In the genomic region with DNA sequence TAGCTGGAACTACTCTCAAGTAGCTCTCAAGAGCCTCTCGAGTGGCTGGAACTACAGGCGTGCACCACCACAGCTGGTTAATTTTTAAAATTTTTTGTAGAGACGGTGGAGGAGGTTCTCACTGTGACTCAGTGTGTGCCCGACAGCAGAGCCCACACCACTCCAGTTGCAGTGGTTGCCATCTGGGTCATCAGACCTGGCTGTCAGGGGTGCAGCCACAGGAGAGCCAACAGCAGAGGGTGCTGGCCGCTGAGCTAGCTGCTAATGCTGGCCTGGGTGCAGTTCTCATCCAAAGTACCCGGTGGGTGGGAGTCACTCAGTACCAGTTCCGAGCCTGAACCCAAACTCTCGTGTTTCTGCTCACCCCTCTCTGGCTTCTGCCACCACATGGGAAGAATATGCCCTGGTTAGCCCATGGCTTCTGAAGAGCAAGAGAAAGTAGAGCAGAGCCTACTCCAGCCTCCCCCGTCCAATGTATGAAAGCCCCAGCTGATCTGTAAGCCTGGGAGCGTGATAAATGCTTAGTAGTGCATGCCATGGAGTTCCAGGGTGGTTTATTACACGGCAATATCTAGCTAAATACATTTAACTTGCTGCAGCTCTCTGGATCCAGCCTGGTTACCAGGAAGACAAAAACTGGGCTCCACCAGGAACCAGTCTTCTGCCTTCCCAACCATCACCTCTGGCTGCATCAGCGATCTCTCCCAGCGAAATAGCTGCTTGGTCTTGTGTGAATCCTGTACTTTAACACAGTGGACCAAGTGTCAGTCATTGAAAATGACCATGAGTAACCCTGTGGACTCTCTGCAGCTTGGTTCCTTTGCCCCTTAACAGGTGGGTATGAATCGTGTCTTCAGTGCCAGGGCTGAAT, we compare ENCODE assay signal across 29 cellular contexts. TPM values are rescaled to one million over a fixed set of nuclear protein-coding genes. Genes with fewer than 3 reads are reported as not detected.
DNase-seq lines count a peak whose midpoint lies in the region; TF ChIP-seq lines count a peak whose summit lies in the region.
"Had no signal": no experiment of that assay in that cellular context is flagged by ENCODE, and none has a peak within 500 bp of the region (broad histone marks: within the 10 kb centered on the region; RNA-seq: fewer than 3 reads in every experiment).

No MANE protein-coding gene starts in this region.

- H4K20me1 ChIP-seq in OCI-LY7 (ENCODE audit: insufficient read depth, low read length), result no peaks in the 10 kb centered on the region

- H3K9me3 ChIP-seq in OCI-LY7 (ENCODE audit: low read length) (no peaks in the 10 kb centered on the region), endodermal cell (ENCODE audit: control insufficient read depth, low read length) (no peaks in the 10 kb centered on the region), thyroid gland (no peaks in the 10 kb centered on the region), stomach (no peaks in the 10 kb centered on the region)
- H3K9me3 ChIP-seq: ovary, upper lobe of left lung had no signal

- POLR2A ChIA-PET in activated CD4-positive, alpha-beta T cell treated with anti-CD3 and anti-CD28 coated beads, Interleukin-2, amount 10 ng/mL, durations not matched to agents 7 days and 5 days (lab: Charles Lee), result no interaction called here
- POLR2A ChIA-PET in OCI-LY7 (lab: Charles Lee), result interaction anchor here (0.5 to 0.6 kb wide), 2 partner anchors 35 to 849 kb away, joined by 3 to 7 read pairs; no protein-coding TSS in a partner anchor

- peak; percentile 50 for DNase-seq in activated CD4-positive, alpha-beta T cell treated with anti-CD3 and anti-CD28 coated beads, Interleukin-2, amount 10 ng/mL, durations not matched to agents 24 days and 14 days
- DNase-seq in activated CD4-positive, alpha-beta T cell treated with anti-CD3 and anti-CD28 coated beads, Interleukin-2, amount 10 ng/mL, durations not matched to agents 7 days and 5 days, result no peak
- DNase-seq in OCI-LY7 (ENCODE audit: low spot score) (no peak), endodermal cell (peak; percentile 64), thyroid gland (peak; percentile 34 to 49), DMS153 (lab: John Stamatoyannopoulos, UW) (no peak), KBM-7 (no peak), stomach (no peak)
- DNase-seq: activated CD4-positive, alpha-beta T cell treated with anti-CD3 and anti-CD28 coated beads for 4 hours; AML-193; CD4-positive, alpha-beta memory T cell; central memory CD4-positive, alpha-beta T cell; cortex of kidney; effector memory CD8-positive, alpha-beta T cell; erythroblast; glutamatergic neuron; mesendoderm; NCI-H1092; NCI-H187; NCI-H510A treated with DMSO at 0.1 percent for 48 hours; NK-92 treated with Interleukin-12 subunit alpha and Interleukin-12 subunit beta, amount 100 ng/mL, for 24 hours; ovary; PC-9; SHP77; SW 1271; T-helper 9 cell; upper lobe of left lung had no signal

- H3K9me3 Mint-ChIP-seq in activated CD4-positive, alpha-beta T cell treated with anti-CD3 and anti-CD28 coated beads, Interleukin-2, amount 10 ng/mL, durations not matched to agents 24 days and 14 days, result no peaks in the 10 kb centered on the region
- H3K9me3 Mint-ChIP-seq in activated CD4-positive, alpha-beta T cell treated with anti-CD3 and anti-CD28 coated beads, Interleukin-2, amount 10 ng/mL, durations not matched to agents 7 days and 5 days, result no peaks in the 10 kb centered on the region
- peaks cover 17% of the 10 kb centered on the region for H3K9me3 Mint-ChIP-seq in endodermal cell
- H3K9me3 Mint-ChIP-seq: effector memory CD8-positive, alpha-beta T cell; neural crest cell; stimulated activated effector memory CD8-positive, alpha-beta T cell treated with anti-CD3 and anti-CD28 coated beads, Interleukin-12 subunit alpha, Interleukin-12 subunit beta, amount 100 ng/mL, for 72 hours had no signal

- no peak overlapping the region for H3K9ac ChIP-seq in endodermal cell (ENCODE audit: extremely low read depth, low read length, poor library complexity, severe bottlenecking)

- no peak overlapping the region for H3K4me3 ChIP-seq in OCI-LY7 (ENCODE audit: low read depth, low read length, poor library complexity, severe bottlenecking)
- no peak overlapping the region for H3K4me3 ChIP-seq in endodermal cell (ENCODE audit: low read length)
- no peak overlapping the region for H3K4me3 ChIP-seq in thyroid gland (replicated peaks in 1 of 3)
- no peak overlapping the region for H3K4me3 ChIP-seq in stomach
- H3K4me3 ChIP-seq: ovary, PC-9, upper lobe of left lung had no signal

- H3K27ac ChIP-seq in OCI-LY7 (ENCODE audit: low read depth, low read length, poor library complexity, severe bottlenecking) (no peak overlapping the region), endodermal cell (ENCODE audit: low read depth, low read length) (no peak overlapping the region), thyroid gland (no peak overlapping the region), stomach (no peak overlapping the region)
- H3K27ac ChIP-seq: PC-9, upper lobe of left lung had no signal

- no peaks in the 10 kb centered on the region for H3K4me1 Mint-ChIP-seq in activated CD4-positive, alpha-beta T cell treated with anti-CD3 and anti-CD28 coated beads, Interleukin-2, amount 10 ng/mL, durations not matched to agents 24 days and 14 days
- H3K4me1 Mint-ChIP-seq in activated CD4-positive, alpha-beta T cell treated with anti-CD3 and anti-CD28 coated beads, Interleukin-2, amount 10 ng/mL, durations not matched to agents 7 days and 5 days, result no peaks in the 10 kb centered on the region
- peaks cover 15% of the 10 kb centered on the region for H3K4me1 Mint-ChIP-seq in endodermal cell
- H3K4me1 Mint-ChIP-seq: CD4-positive, alpha-beta memory T cell; neural crest cell; stimulated activated effector memory CD8-positive, alpha-beta T cell treated with anti-CD3 and anti-CD28 coated beads, Interleukin-12 subunit alpha, Interleukin-12 subunit beta, amount 100 ng/mL, for 72 hours had no signal

- H3K27ac Mint-ChIP-seq in activated CD4-positive, alpha-beta T cell treated with anti-CD3 and anti-CD28 coated beads, Interleukin-2, amount 10 ng/mL, durations not matched to agents 24 days and 14 days, result no peak overlapping the region
- no peak overlapping the region for H3K27ac Mint-ChIP-seq in activated CD4-positive, alpha-beta T cell treated with anti-CD3 and anti-CD28 coated beads, Interleukin-2, amount 10 ng/mL, durations not matched to agents 7 days and 5 days
- H3K27ac Mint-ChIP-seq in endodermal cell, result peak overlapping the region; percentile 48
- H3K27ac Mint-ChIP-seq: stimulated activated effector memory CD8-positive, alpha-beta T cell treated with anti-CD3 and anti-CD28 coated beads, Interleukin-12 subunit alpha, Interleukin-12 subunit beta, amount 100 ng/mL, for 72 hours had no signal

- no peak for TF ChIP-seq POLR2A in thyroid gland (IDR thresholded peaks at IDR 0.05)
- TF ChIP-seq POLR2A in stomach (IDR thresholded peaks at IDR 0.05), result no peak

- CTCF ChIA-PET in activated CD4-positive, alpha-beta T cell treated with anti-CD3 and anti-CD28 coated beads, Interleukin-2, amount 10 ng/mL, durations not matched to agents 7 days and 5 days (lab: Charles Lee), result interaction anchor here (1.0 to 1.1 kb wide), 2 partner anchors 12 to 852 kb away, joined by 3 to 7 read pairs; no protein-coding TSS in a partner anchor
- CTCF ChIA-PET in OCI-LY7 (lab: Charles Lee; ENCODE audit: unreplicated experiment), result no interaction called here

- H3K27me3 ChIP-seq in endodermal cell (ENCODE audit: control insufficient read depth, insufficient read depth, low read length, poor library complexity, severe bottlenecking) (no peaks in the 10 kb centered on the region), thyroid gland (no peaks in the 10 kb centered on the region), stomach (no peaks in the 10 kb centered on the region)
- H3K27me3 ChIP-seq: ovary, upper lobe of left lung had no signal

- H2AFZ ChIP-seq in OCI-LY7 (ENCODE audit: low read length), result no peak overlapping the region
- H2AFZ ChIP-seq: PC-9 had no signal

- WGBS in endodermal cell (ENCODE audit: insufficient coverage in 1 of 2, insufficient read length in 1 of 2), 2 experiments, result 91 to 94% methylated on average over 10 to 14 of the region's 14 CpGs
- 80 to 87% methylated on average over 13 of the region's 14 CpGs for whole genome bisulfite sequencing in thyroid gland, 2 donors
- 86 to 95% (median 90%) methylated on average over 11 to 14 of the region's 14 CpGs for WGBS in stomach, 5 donors

- no peak overlapping the region for H3K4me2 ChIP-seq in OCI-LY7 (ENCODE audit: low read length)
- H3K4me2 ChIP-seq: PC-9 had no signal

- peaks cover 17% of the 10 kb centered on the region for H3K36me3 Mint-ChIP-seq in activated CD4-positive, alpha-beta T cell treated with anti-CD3 and anti-CD28 coated beads, Interleukin-2, amount 10 ng/mL, durations not matched to agents 24 days and 14 days (ENCODE audit: low read depth)
- peaks cover 16% of the 10 kb centered on the region for H3K36me3 Mint-ChIP-seq in activated CD4-positive, alpha-beta T cell treated with anti-CD3 and anti-CD28 coated beads, Interleukin-2, amount 10 ng/mL, durations not matched to agents 7 days and 5 days (ENCODE audit: low read depth)
- H3K36me3 Mint-ChIP-seq in endodermal cell (ENCODE audit: low read depth), result peaks cover 57% of the 10 kb centered on the region

- no peak overlapping the region for H3K4me3 Mint-ChIP-seq in activated CD4-positive, alpha-beta T cell treated with anti-CD3 and anti-CD28 coated beads, Interleukin-2, amount 10 ng/mL, durations not matched to agents 24 days and 14 days
- H3K4me3 Mint-ChIP-seq in activated CD4-positive, alpha-beta T cell treated with anti-CD3 and anti-CD28 coated beads, Interleukin-2, amount 10 ng/mL, durations not matched to agents 7 days and 5 days, result no peak overlapping the region
- H3K4me3 Mint-ChIP-seq in endodermal cell, result no peak overlapping the region
- H3K4me3 Mint-ChIP-seq: CD4-positive, alpha-beta memory T cell; effector memory CD8-positive, alpha-beta T cell; neural crest cell; stimulated activated effector memory CD8-positive, alpha-beta T cell treated with anti-CD3 and anti-CD28 coated beads, Interleukin-12 subunit alpha, Interleukin-12 subunit beta, amount 100 ng/mL, for 72 hours had no signal

- H3K79me2 ChIP-seq in OCI-LY7 (ENCODE audit: insufficient read depth, low read depth, low read length), result no peaks in the 10 kb centered on the region

- TF ChIP-seq CTCF in OCI-LY7 (conservative IDR thresholded peaks at IDR 0.05; ENCODE audit: low read length), result no peak
- TF ChIP-seq CTCF in endodermal cell (conservative IDR thresholded peaks at IDR 0.05), result peak; percentile 43
- no peak for TF ChIP-seq CTCF in thyroid gland (IDR thresholded peaks at IDR 0.05)
- no peak for TF ChIP-seq CTCF in stomach (IDR thresholded peaks at IDR 0.05)

- H3K36me3 ChIP-seq in OCI-LY7 (ENCODE audit: insufficient read depth, low read length) (peaks cover 56% of the 10 kb centered on the region), endodermal cell (ENCODE audit: control insufficient read depth, insufficient read depth, low read length) (peaks cover 55% of the 10 kb centered on the region), thyroid gland (peaks cover 12 to 20% of the 10 kb centered on the region in 2 donors), stomach (peaks cover 34 to 56% (median 52%) of the 10 kb centered on the region in 4 donors)
- H3K36me3 ChIP-seq: ovary had no signal

- no peak for TF ChIP-seq EP300 in stomach (IDR thresholded peaks at IDR 0.05)

- H3K27me3 Mint-ChIP-seq in activated CD4-positive, alpha-beta T cell treated with anti-CD3 and anti-CD28 coated beads, Interleukin-2, amount 10 ng/mL, durations not matched to agents 24 days and 14 days, result no peaks in the 10 kb centered on the region
- H3K27me3 Mint-ChIP-seq in activated CD4-positive, alpha-beta T cell treated with anti-CD3 and anti-CD28 coated beads, Interleukin-2, amount 10 ng/mL, durations not matched to agents 7 days and 5 days, result no peaks in the 10 kb centered on the region
- H3K27me3 Mint-ChIP-seq in endodermal cell (ENCODE audit: insufficient read depth), result no peaks in the 10 kb centered on the region
- H3K27me3 Mint-ChIP-seq: CD4-positive, alpha-beta memory T cell had no signal

- BruUV-seq in OCI-LY7 (replicated peaks; lab: Mats Ljungman, UMichigan), result TSS peak; percentile 4

- no peaks in the 10 kb centered on the region for H3K9me2 ChIP-seq in OCI-LY7 (ENCODE audit: insufficient read depth, low read length)

- intact Hi-C loops in activated CD4-positive, alpha-beta T cell treated with anti-CD3 and anti-CD28 coated beads, Interleukin-2, amount 10 ng/mL, durations not matched to agents 24 days and 14 days (cut with micrococcal nuclease), result no loop called here
- intact Hi-C loops in OCI-LY7 (cut with micrococcal nuclease; ENCODE audit: unreplicated experiment), result no loop called here
- intact Hi-C loops in thyroid gland (cut with DNase I), result no loop called here
- intact Hi-C loops in stomach (cut with DNase I; ENCODE audit: low total_unique reads), result no loop called here

- H3K4me1 ChIP-seq in OCI-LY7 (ENCODE audit: insufficient read depth, low read length, poor library complexity, severe bottlenecking), result no peaks in the 10 kb centered on the region
- H3K4me1 ChIP-seq in endodermal cell (ENCODE audit: control insufficient read depth, insufficient read depth, low read length), result peaks cover 9% of the 10 kb centered on the region
- peaks cover 4 to 5% of the 10 kb centered on the region in 2 donors for H3K4me1 ChIP-seq in thyroid gland
- H3K4me1 ChIP-seq in stomach, result no peaks in the 10 kb centered on the region
- H3K4me1 ChIP-seq: upper lobe of left lung had no signal

- in situ Hi-C loops in KBM-7 (cut with MboI; ENCODE audit: low pct_unique_long_range_greater_than_20kb, low sequenced_read_pairs), result no loop called here

RNA-seq across cellular contexts. Expression of gene UMPS, which starts 17.1 kb away (rescaled TPM):
- 54.5 and 65.6 TPM in 2 replicates for total RNA-seq in activated CD4-positive, alpha-beta T cell treated with anti-CD3 and anti-CD28 coated beads, Interleukin-2, amount 10 ng/mL, durations not matched to agents 24 days and 14 days
- 10 to 100 TPM; 26.9 to 27.8 TPM for total RNA-seq in activated CD4-positive, alpha-beta T cell treated with anti-CD3 and anti-CD28 coated beads, Interleukin-2, amount 10 ng/mL, durations not matched to agents 7 days and 5 days
- total RNA-seq in OCI-LY7 (2014; rRNA removed; shearing (Covaris generic)), result 24.8 and 34.9 TPM in 2 replicates
- 29.3 and 62.7 TPM in 2 replicates for total RNA-seq in OCI-LY7 (2022)
- 10 to 100 TPM; 53.9 to 60.8 TPM for total RNA-seq in endodermal cell
- polyA plus RNA-seq in endodermal cell (2013, experiment 1 of 2), result 30.3 TPM
- 25.0 TPM for polyA plus RNA-seq in endodermal cell (2013, experiment 2 of 2)
- 10 to 100 TPM; 18.5 to 37.4 (median 25.5) TPM for total RNA-seq in thyroid gland
- 10 to 100 TPM in 3 of 5 donors, 1 to 10 TPM in 2; 1.8 to 48.3 (median 28.8) TPM for total RNA-seq in stomach
- polyA plus RNA-seq in stomach, result 10 to 100 TPM; 12.6 to 24.7 (median 16.4) TPM

Comparison
In these comparisons a context has a peak if more than half of its experiments do, and no peak if none do; other contexts are left out.
1. DNase-seq: peak in activated CD4-positive, alpha-beta T cell treated with anti-CD3 and anti-CD28 coated beads, Interleukin-2, amount 10 ng/mL, durations not matched to agents 24 days and 14 days (single experiment), endodermal cell (single experiment) and thyroid gland (2 of 2); none in activated CD4-positive, alpha-beta T cell treated with anti-CD3 and anti-CD28 coated beads, Interleukin-2, amount 10 ng/mL, durations not matched to agents 7 days and 5 days (single experiment), OCI-LY7 (single experiment), DMS153 (single experiment), KBM-7 (single experiment) and stomach (single experiment).